2 cellular contexts compared by ENCODE assay signal in the genomic region with DNA sequence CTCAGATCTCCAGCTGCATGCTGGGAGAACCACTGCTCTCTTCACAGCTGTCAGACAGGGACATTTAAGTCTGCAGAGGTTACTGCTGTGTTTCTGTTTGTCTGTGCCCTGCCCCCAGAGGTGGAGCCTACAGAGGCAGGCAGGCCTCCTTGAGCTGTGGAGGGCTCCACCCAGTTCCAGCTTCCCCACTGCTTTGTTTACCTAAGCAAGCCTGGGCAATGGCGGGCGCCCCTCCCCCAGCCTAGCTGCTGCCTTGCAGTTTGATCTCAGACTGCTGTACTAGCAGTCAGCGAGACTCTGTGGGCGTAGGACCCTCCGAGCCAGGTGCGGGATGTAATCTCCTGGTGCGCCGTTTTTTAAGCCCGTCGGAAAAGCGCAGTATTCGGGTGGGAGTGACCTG.
TF ChIP-seq lines count a peak whose summit lies in the region.

No MANE protein-coding gene starts in this region.

TF ChIP-seq in WTC11, 78 proteins besides CTCF, POLR2A, EP300 and RAD21 (continued from another document):
- TF ChIP-seq FOXP4 (CRISPR knock-in tag; IDR thresholded peaks at IDR 0.05) (peak; percentile 51; the same call in 1 of the 2 replicates), FOXK1 (CRISPR knock-in tag; IDR thresholded peaks at IDR 0.05) (peak; percentile 84), FOXP1 (CRISPR knock-in tag; IDR thresholded peaks at IDR 0.05; ENCODE audit: borderline replicate concordance) (peak; percentile 27; the same call in 1 of the 2 replicates)
- TF ChIP-seq, protein P1, sequence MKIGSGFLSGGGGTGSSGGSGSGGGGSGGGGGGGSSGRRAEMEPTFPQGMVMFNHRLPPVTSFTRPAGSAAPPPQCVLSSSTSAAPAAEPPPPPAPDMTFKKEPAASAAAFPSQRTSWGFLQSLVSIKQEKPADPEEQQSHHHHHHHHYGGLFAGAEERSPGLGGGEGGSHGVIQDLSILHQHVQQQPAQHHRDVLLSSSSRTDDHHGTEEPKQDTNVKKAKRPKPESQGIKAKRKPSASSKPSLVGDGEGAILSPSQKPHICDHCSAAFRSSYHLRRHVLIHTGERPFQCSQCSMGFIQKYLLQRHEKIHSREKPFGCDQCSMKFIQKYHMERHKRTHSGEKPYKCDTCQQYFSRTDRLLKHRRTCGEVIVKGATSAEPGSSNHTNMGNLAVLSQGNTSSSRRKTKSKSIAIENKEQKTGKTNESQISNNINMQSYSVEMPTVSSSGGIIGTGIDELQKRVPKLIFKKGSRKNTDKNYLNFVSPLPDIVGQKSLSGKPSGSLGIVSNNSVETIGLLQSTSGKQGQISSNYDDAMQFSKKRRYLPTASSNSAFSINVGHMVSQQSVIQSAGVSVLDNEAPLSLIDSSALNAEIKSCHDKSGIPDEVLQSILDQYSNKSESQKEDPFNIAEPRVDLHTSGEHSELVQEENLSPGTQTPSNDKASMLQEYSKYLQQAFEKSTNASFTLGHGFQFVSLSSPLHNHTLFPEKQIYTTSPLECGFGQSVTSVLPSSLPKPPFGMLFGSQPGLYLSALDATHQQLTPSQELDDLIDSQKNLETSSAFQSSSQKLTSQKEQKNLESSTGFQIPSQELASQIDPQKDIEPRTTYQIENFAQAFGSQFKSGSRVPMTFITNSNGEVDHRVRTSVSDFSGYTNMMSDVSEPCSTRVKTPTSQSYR (CRISPR knock-in tag; IDR thresholded peaks at IDR 0.05): peak; percentile 78; the same call in 1 of the 2 replicates

TF ChIP-seq in HepG2, 621 proteins besides CTCF, POLR2A, EP300 and RAD21:
- TF ChIP-seq, protein P1 (CRISPR knock-in tag; IDR thresholded peaks at IDR 0.05; ENCODE audit: borderline replicate concordance): peak; percentile 83
TF ChIP-seq in HepG2: peak in this region for 1; not testable (repeated sequence) for 620.
